In genomic region chr2:199488772-199489400, GRCh38 we compare ENCODE assay signal across 8 cellular contexts. TPM values are rescaled to one million over a fixed set of nuclear protein-coding genes. Genes with fewer than 3 reads are reported as not detected.
DNase-seq lines count a peak whose midpoint lies in the region; ATAC-seq and TF ChIP-seq lines count a peak whose summit lies in the region.

No MANE protein-coding gene starts in this region.

- H3K79me2 ChIP-seq in osteoblast (ENCODE audit: insufficient read depth, low read length) = no peaks in the 10 kb centered on the region

- no peak overlapping the region for H2AFZ ChIP-seq in osteoblast (ENCODE audit: low read length)

- H3K4me1 ChIP-seq in HAP-1 = 0 out of 2 replicates have a peak, but pooled peaks cover 3% of the 10 kb centered on the region
- H3K4me1 ChIP-seq in osteoblast (ENCODE audit: insufficient read depth, low read length) = peaks cover 3% of the 10 kb centered on the region

- no peak overlapping the region for H3K4me3 ChIP-seq in HAP-1
- H3K4me3 ChIP-seq in WERI-Rb-1 (ENCODE audit: low read depth, low read length) = no peak overlapping the region
- no peak overlapping the region for H3K4me3 ChIP-seq in epithelial cell of proximal tubule (ENCODE audit: low read depth, low read length)
- H3K4me3 ChIP-seq in osteoblast (ENCODE audit: insufficient read depth, low read length) = no peak overlapping the region

- H3K27ac ChIP-seq in WERI-Rb-1 = peak overlapping the region; percentile 7; the same call in 1 of the 2 replicates
- H3K27ac ChIP-seq in osteoblast (ENCODE audit: low read depth, low read length) = no peak overlapping the region

- ATAC-seq in activated CD4-positive, CD25-positive, alpha-beta regulatory T cell treated with anti-CD3 and anti-CD28 coated beads, Interleukin-2, amount 50 U/mL, for 24 hours = no peak

- in situ Hi-C loops in HAP-1 (cut with MboI; ENCODE audit: low sequenced_read_pairs) = loop anchor here (25.0 kb wide), 2 partner anchors 248 to 1177 kb away; no protein-coding TSS in a partner anchor

- H3K9me3 ChIP-seq in HAP-1 (no peaks in the 10 kb centered on the region), WERI-Rb-1 (ENCODE audit: severe bottlenecking) (no peaks in the 10 kb centered on the region), osteoblast (ENCODE audit: low read depth, low read length) (no peaks in the 10 kb centered on the region)

- no peaks in the 10 kb centered on the region for H4K20me1 ChIP-seq in osteoblast (ENCODE audit: insufficient read depth, low read length)

- peak; percentile 42 for DNase-seq in activated CD4-positive, CD25-positive, alpha-beta regulatory T cell treated with anti-CD3 and anti-CD28 coated beads, Interleukin-2, amount 50 U/mL, for 72 hours
- DNase-seq in HAP-1 (ENCODE audit: low spot score in 2 of 2) = peak; percentile 47 to 85
- DNase-seq in NCI-H1694 (lab: John Stamatoyannopoulos, UW) = peak; percentile 41
- peak; percentile 62 for DNase-seq in WERI-Rb-1
- no peak for DNase-seq in epithelial cell of proximal tubule (ENCODE audit: low read depth)
- DNase-seq in osteoblast (ENCODE audit: insufficient read length, low spot score, missing footprints) = peak; percentile 90
- DNase-seq in DMS79 treated with DMSO at 0.1 percent for 48 hours (lab: John Stamatoyannopoulos, UW) = no peak

- no peaks in the 10 kb centered on the region; the same call in 1 of the 2 replicates for H3K36me3 ChIP-seq in HAP-1 (replicated peaks)
- no peaks in the 10 kb centered on the region for H3K36me3 ChIP-seq in WERI-Rb-1
- H3K36me3 ChIP-seq in osteoblast (ENCODE audit: insufficient read depth, low read length) = no peaks in the 10 kb centered on the region

- TF ChIP-seq CTCF in WERI-Rb-1 (IDR thresholded peaks at IDR 0.05; ENCODE audit: low read depth, low read length) = peak; percentile 70
- TF ChIP-seq CTCF in epithelial cell of proximal tubule (conservative IDR thresholded peaks at IDR 0.05; ENCODE audit: low read depth, low read length) = peak; percentile 96
- TF ChIP-seq CTCF in osteoblast (IDR thresholded peaks at IDR 0.05; ENCODE audit: extremely low read depth, low read depth, low read length) = peak; percentile 94

- H3K27me3 ChIP-seq in HAP-1 (ENCODE audit: low read depth) = no peaks in the 10 kb centered on the region
- no peaks in the 10 kb centered on the region for H3K27me3 ChIP-seq in WERI-Rb-1 (ENCODE audit: insufficient read depth, low read depth, severe bottlenecking)
- H3K27me3 ChIP-seq in osteoblast (ENCODE audit: insufficient read depth, low read length) = peaks cover 8% of the 10 kb centered on the region

- peak overlapping the region; percentile 26 for H3K4me2 ChIP-seq in osteoblast (ENCODE audit: insufficient read depth, low read length)

RNA-seq across cellular contexts. Expression of gene SATB2, which starts 31.1 kb away (rescaled TPM):
- total RNA-seq in epithelial cell of proximal tubule = 1.8 and 2.7 TPM in 2 replicates
- 53.2 and 54.5 TPM in 2 replicates for total RNA-seq in osteoblast

Comparison
In these comparisons a context has a peak if more than half of its experiments do, and no peak if none do; other contexts are left out.
1. DNase-seq: peak in activated CD4-positive, CD25-positive, alpha-beta regulatory T cell treated with anti-CD3 and anti-CD28 coated beads, Interleukin-2, amount 50 U/mL, for 72 hours (single experiment), HAP-1 (2 of 2), NCI-H1694 (single experiment), WERI-Rb-1 (single experiment) and osteoblast (single experiment); none in epithelial cell of proximal tubule (single experiment) and DMS79 treated with DMSO at 0.1 percent for 48 hours (single experiment).
2. RNA of gene SATB2, which starts 31.1 kb away (total RNA-seq): 53.2 to 54.5 TPM in osteoblast; 1.8 to 2.7 TPM in epithelial cell of proximal tubule; every median in the first group is over 10 times any median in the second.
3. Peak in every context shown above with its lines, with median percentiles within 50 percentile points of each other: CTCF ChIP-seq.